Comparison of ENCODE assay signal across 24 cellular contexts in genomic region chr18:11391636-11392035, GRCh38.
DNase-seq lines count a peak whose midpoint lies in the region; ATAC-seq and FAIRE-seq lines count a peak whose summit lies in the region.
"Had no signal": no experiment of that assay in that cellular context is flagged by ENCODE, and none has a peak within 500 bp of the region (broad histone marks: within the 10 kb centered on the region; RNA-seq: fewer than 3 reads in every experiment).

No MANE protein-coding gene starts in this region.

- no peak for FAIRE-seq in urothelium cell line (lab: Jason Lieb, UNC)
- FAIRE-seq: frontal cortex, TTC549 had no signal

- ATAC-seq in GM18517 (IDR thresholded peaks at IDR 0.05; ENCODE audit: unreplicated experiment) (no peak), GM21529 (IDR thresholded peaks at IDR 0.05; ENCODE audit: unreplicated experiment) (no peak)
- ATAC-seq: activated T-helper 17 cell treated with anti-CD3 and anti-CD28 coated beads, Interleukin-2, amount 50 U/mL, for 72 hours; left colon; sciatic nerve; stimulated activated effector memory CD8-positive, alpha-beta T cell treated with anti-CD3 and anti-CD28 coated beads, Interleukin-12 subunit alpha, Interleukin-12 subunit beta, amount 100 ng/mL, for 72 hours had no signal

- DNase-seq in DMS53 (lab: John Stamatoyannopoulos, UW) (peak; percentile 15), DMS53 treated with DMSO at 0.1 percent for 48 hours (lab: John Stamatoyannopoulos, UW; ENCODE audit: unreplicated experiment) (no peak), RKO (ENCODE audit: low spot score) (peak; percentile 65), fibroblast of peridontal ligament (ENCODE audit: extremely low read depth) (peak; percentile 51), NCI-H2081 treated with DMSO at 0.1 percent for 48 hours (lab: John Stamatoyannopoulos, UW) (no peak), urothelium cell line (ENCODE audit: low spot score) (no peak)
- DNase-seq: activated CD4-positive, alpha-beta memory T cell treated with anti-CD3 and anti-CD28 coated beads for 36 hours; activated CD4-positive, CD25-positive, alpha-beta regulatory T cell treated with anti-CD3 and anti-CD28 coated beads, Interleukin-2, amount 50 U/mL, for 72 hours; activated CD8-positive, alpha-beta memory T cell treated with anti-CD3 and anti-CD28 coated beads, Interleukin-2, amount 50 U/mL, for 4 hours; CD4-positive, CD25-positive, alpha-beta regulatory T cell; esophagus squamous epithelium; left colon; NCI-H187 treated with DMSO at 0.1 percent for 48 hours; NCI-H226; stimulated activated CD4-positive, alpha-beta T cell treated with anti-CD3 and anti-CD28 coated beads, Interleukin-4, amount 100 ng/mL, for 24 hours; substantia nigra; upper lobe of left lung had no signal

Comparison
In these comparisons a context has a peak if more than half of its experiments do, and no peak if none do; other contexts are left out.
1. DNase-seq: peak in DMS53 (single experiment), RKO (single experiment) and fibroblast of peridontal ligament (single experiment); none in DMS53 treated with DMSO at 0.1 percent for 48 hours (single experiment), NCI-H2081 treated with DMSO at 0.1 percent for 48 hours (single experiment) and urothelium cell line (single experiment).